26 cellular contexts compared by ENCODE assay signal in genomic region chr6:36126121-36126520, GRCh38. TPM values are rescaled to one million over a fixed set of nuclear protein-coding genes. Genes with fewer than 3 reads are reported as not detected.
DNase-seq lines count a peak whose midpoint lies in the region; ATAC-seq and TF ChIP-seq lines count a peak whose summit lies in the region.
"Had no signal": no experiment of that assay in that cellular context is flagged by ENCODE, and none has a peak within 500 bp of the region (broad histone marks: within the 10 kb centered on the region; RNA-seq: fewer than 3 reads in every experiment).

No MANE protein-coding gene starts in this region.

- no peaks in the 10 kb centered on the region for H3K9me2 ChIP-seq in Loucy (replicated peaks; ENCODE audit: low read depth, low read length)

- no peak overlapping the region for H2AFZ ChIP-seq in Loucy (ENCODE audit: low read length)

- no peak for TF ChIP-seq EP300 in suprapubic skin (IDR thresholded peaks at IDR 0.05)

- peaks cover 70% of the 10 kb centered on the region for H3K4me1 Mint-ChIP-seq in activated CD8-positive, alpha-beta T cell treated with anti-CD3 and anti-CD28 coated beads for 36 hours (ENCODE audit: low read depth)
- peaks cover 82% of the 10 kb centered on the region for H3K4me1 Mint-ChIP-seq in activated CD8-positive, alpha-beta T cell treated with anti-CD3 and anti-CD28 coated beads, Interleukin-2, amount 10 ng/mL, durations not matched to agents 7 days and 5 days (ENCODE audit: low read depth)
- peaks cover 85 to 88% of the 10 kb centered on the region in 2 donors for H3K4me1 Mint-ChIP-seq in immature natural killer cell
- H3K4me1 Mint-ChIP-seq in T-helper 2 cell treated with Interferon-gamma antibody and Interleukin-4, amounts not matched to agents 5 μg/mL and 100 μg/mL, for 36 hours (ENCODE audit: low read depth), result peaks cover 51% of the 10 kb centered on the region

- H3K27me3 Mint-ChIP-seq in activated CD8-positive, alpha-beta T cell treated with anti-CD3 and anti-CD28 coated beads for 36 hours, result no peaks in the 10 kb centered on the region
- H3K27me3 Mint-ChIP-seq in activated CD8-positive, alpha-beta T cell treated with anti-CD3 and anti-CD28 coated beads, Interleukin-2, amount 10 ng/mL, durations not matched to agents 7 days and 5 days (ENCODE audit: low read depth), result no peaks in the 10 kb centered on the region
- peaks cover 4 to 15% (median 12%) of the 10 kb centered on the region in 3 donors for H3K27me3 Mint-ChIP-seq in immature natural killer cell (ENCODE audit: low read depth in 3 of 3)
- no peaks in the 10 kb centered on the region for H3K27me3 Mint-ChIP-seq in T-helper 2 cell treated with Interferon-gamma antibody and Interleukin-4, amounts not matched to agents 5 μg/mL and 100 μg/mL, for 36 hours (ENCODE audit: low read depth)
- H3K27me3 Mint-ChIP-seq: activated naive CD8-positive, alpha-beta T cell; IgD-negative memory B cell had no signal

- WGBS in suprapubic skin, result 100% methylated on average over 2 of the region's 2 CpGs

- H3K27ac Mint-ChIP-seq in activated CD8-positive, alpha-beta T cell treated with anti-CD3 and anti-CD28 coated beads for 36 hours, result peak overlapping the region; percentile 1
- H3K27ac Mint-ChIP-seq in activated CD8-positive, alpha-beta T cell treated with anti-CD3 and anti-CD28 coated beads, Interleukin-2, amount 10 ng/mL, durations not matched to agents 7 days and 5 days, result no peak overlapping the region
- H3K27ac Mint-ChIP-seq in immature natural killer cell, result peak overlapping the region; percentile 66 to 83 (median 77)
- no peak overlapping the region for H3K27ac Mint-ChIP-seq in T-helper 2 cell treated with Interferon-gamma antibody and Interleukin-4, amounts not matched to agents 5 μg/mL and 100 μg/mL, for 36 hours
- H3K27ac Mint-ChIP-seq: WTC11 had no signal

- H3K9ac ChIP-seq in Loucy (ENCODE audit: low read depth, low read length, poor library complexity, severe bottlenecking), result peak overlapping the region; percentile 25

- H3K27ac ChIP-seq in suprapubic skin, result no peak overlapping the region
- H3K27ac ChIP-seq: breast epithelium, right atrium auricular region, SJSA1 had no signal

- POLR2A ChIA-PET in activated CD8-positive, alpha-beta T cell treated with anti-CD3 and anti-CD28 coated beads for 36 hours (lab: Charles Lee), result interaction anchor here (1.1 to 1.6 kb wide), 5 partner anchors 14 to 71 kb away, joined by 3 to 6 read pairs (median 3); no protein-coding TSS in a partner anchor
- POLR2A ChIA-PET in activated CD8-positive, alpha-beta T cell treated with anti-CD3 and anti-CD28 coated beads, Interleukin-2, amount 10 ng/mL, durations not matched to agents 7 days and 5 days (lab: Charles Lee), result interaction anchor here (2.0 kb wide), 1 partner anchor 97 kb away, joined by 5 read pairs; no protein-coding TSS in a partner anchor

- H3K36me3 ChIP-seq in Loucy (ENCODE audit: insufficient read depth, low read length) (no peaks in the 10 kb centered on the region), suprapubic skin (no peaks in the 10 kb centered on the region)
- H3K36me3 ChIP-seq: breast epithelium, right atrium auricular region, SJSA1, upper lobe of left lung had no signal

- H3K9me3 ChIP-seq in Loucy (ENCODE audit: insufficient read depth, low read depth, low read length), result no peaks in the 10 kb centered on the region
- no peaks in the 10 kb centered on the region for H3K9me3 ChIP-seq in suprapubic skin
- H3K9me3 ChIP-seq: breast epithelium, right atrium auricular region, SJSA1, upper lobe of left lung had no signal

- H3K4me3 Mint-ChIP-seq in activated CD8-positive, alpha-beta T cell treated with anti-CD3 and anti-CD28 coated beads for 36 hours, result no peak overlapping the region
- no peak overlapping the region for H3K4me3 Mint-ChIP-seq in activated CD8-positive, alpha-beta T cell treated with anti-CD3 and anti-CD28 coated beads, Interleukin-2, amount 10 ng/mL, durations not matched to agents 7 days and 5 days
- peak overlapping the region in 4 of 5 donors; percentile 13 to 74 (median 23) for H3K4me3 Mint-ChIP-seq in immature natural killer cell
- no peak overlapping the region for H3K4me3 Mint-ChIP-seq in T-helper 2 cell treated with Interferon-gamma antibody and Interleukin-4, amounts not matched to agents 5 μg/mL and 100 μg/mL, for 36 hours
- H3K4me3 Mint-ChIP-seq: activated naive CD8-positive, alpha-beta T cell; WTC11 had no signal

- H3K4me3 ChIP-seq in Loucy (ENCODE audit: low read length, poor library complexity, severe bottlenecking), result no peak overlapping the region
- H3K4me3 ChIP-seq in suprapubic skin, result no peak overlapping the region
- H3K4me3 ChIP-seq: breast epithelium, right atrium auricular region, SJSA1, upper lobe of left lung had no signal

- CTCF ChIA-PET in activated CD8-positive, alpha-beta T cell treated with anti-CD3 and anti-CD28 coated beads for 36 hours (lab: Charles Lee), result interaction anchor here (0.8 to 2.5 kb wide), 6 partner anchors 25 to 215 kb away, joined by 3 to 8 read pairs (median 6); no protein-coding TSS in a partner anchor
- CTCF ChIA-PET in activated CD8-positive, alpha-beta T cell treated with anti-CD3 and anti-CD28 coated beads, Interleukin-2, amount 10 ng/mL, durations not matched to agents 7 days and 5 days (lab: Charles Lee), result interaction anchor here (1.0 to 1.9 kb wide), 11 partner anchors 10 to 225 kb away, joined by 3 to 11 read pairs (median 4); partner anchors contain the start of gene MAPK14

- no peak overlapping the region for H3K4me2 ChIP-seq in Loucy (ENCODE audit: low read depth, low read length, poor library complexity, severe bottlenecking)

- H3K4me1 ChIP-seq in Loucy (ENCODE audit: insufficient read depth, low read length, poor library complexity, severe bottlenecking), result peaks cover 55% of the 10 kb centered on the region
- peaks cover 41% of the 10 kb centered on the region for H3K4me1 ChIP-seq in suprapubic skin

- no peak for ATAC-seq in activated CD8-positive, alpha-beta T cell treated with anti-CD3 and anti-CD28 coated beads for 36 hours
- ATAC-seq in activated CD8-positive, alpha-beta T cell treated with anti-CD3 and anti-CD28 coated beads, Interleukin-2, amount 10 ng/mL, durations not matched to agents 7 days and 5 days, result no peak
- ATAC-seq: WTC11 had no signal

- no peak for TF ChIP-seq POLR2A in suprapubic skin (IDR thresholded peaks at IDR 0.05)

- H3K27me3 ChIP-seq in Loucy (ENCODE audit: insufficient read depth, low read length, poor library complexity, severe bottlenecking), result no peaks in the 10 kb centered on the region
- H3K27me3 ChIP-seq in suprapubic skin, result no peaks in the 10 kb centered on the region
- H3K27me3 ChIP-seq: breast epithelium, right atrium auricular region, SJSA1, upper lobe of left lung had no signal

- TF ChIP-seq CTCF in activated CD8-positive, alpha-beta T cell treated with anti-CD3 and anti-CD28 coated beads for 36 hours (IDR thresholded peaks at IDR 0.05), result no peak
- TF ChIP-seq CTCF in Loucy (conservative IDR thresholded peaks at IDR 0.05; ENCODE audit: low read length), result no peak
- TF ChIP-seq CTCF in suprapubic skin (IDR thresholded peaks at IDR 0.05), result no peak

- H3K79me2 ChIP-seq in Loucy (ENCODE audit: insufficient read depth, low read length), result no peaks in the 10 kb centered on the region

- no peaks in the 10 kb centered on the region for H3F3A ChIP-seq in Loucy (ENCODE audit: low read depth)

- H3K9me3 Mint-ChIP-seq in activated CD8-positive, alpha-beta T cell treated with anti-CD3 and anti-CD28 coated beads for 36 hours, result no peaks in the 10 kb centered on the region
- no peaks in the 10 kb centered on the region for H3K9me3 Mint-ChIP-seq in activated CD8-positive, alpha-beta T cell treated with anti-CD3 and anti-CD28 coated beads, Interleukin-2, amount 10 ng/mL, durations not matched to agents 7 days and 5 days (ENCODE audit: insufficient read depth)
- no peaks in the 10 kb centered on the region for H3K9me3 Mint-ChIP-seq in immature natural killer cell
- H3K9me3 Mint-ChIP-seq in T-helper 2 cell treated with Interferon-gamma antibody and Interleukin-4, amounts not matched to agents 5 μg/mL and 100 μg/mL, for 36 hours, result no peaks in the 10 kb centered on the region
- H3K9me3 Mint-ChIP-seq: IgD-negative memory B cell, WTC11 had no signal

- no peak for DNase-seq in activated CD8-positive, alpha-beta T cell treated with anti-CD3 and anti-CD28 coated beads for 36 hours
- DNase-seq in activated CD8-positive, alpha-beta T cell treated with anti-CD3 and anti-CD28 coated beads, Interleukin-2, amount 10 ng/mL, durations not matched to agents 7 days and 5 days, result no peak
- DNase-seq in immature natural killer cell, result no peak
- DNase-seq in suprapubic skin (ENCODE audit: low spot score in 2 of 2), result peak; percentile 9 to 44
- no peak for DNase-seq in OCI-M2 (lab: John Stamatoyannopoulos, UW; ENCODE audit: unreplicated experiment)
- no peak for DNase-seq in NCI-H524 treated with DMSO at 0.1 percent for 48 hours (lab: John Stamatoyannopoulos, UW)
- DNase-seq in T-helper 2 cell treated with Interferon-gamma antibody and Interleukin-4, amounts not matched to agents 5 μg/mL and 100 μg/mL, for 36 hours (ENCODE audit: low spot score), result no peak
- DNase-seq: activated CD4-positive, alpha-beta T cell treated with anti-CD3 and anti-CD28 coated beads, Interleukin-2, amount 50 U/mL, for 1 hour; activated CD8-positive, alpha-beta memory T cell treated with anti-CD3 and anti-CD28 coated beads, Interleukin-2, amount 50 U/mL, for 4 hours; anterior cingulate cortex; HCEC 1CT; hippocampal formation; NCI-H1048; NCI-H187; NCI-H2171; NCI-H510A; posterior cingulate gyrus; small intestine; upper lobe of left lung had no signal

- H3K36me3 Mint-ChIP-seq in activated CD8-positive, alpha-beta T cell treated with anti-CD3 and anti-CD28 coated beads for 36 hours (ENCODE audit: low read depth), result peaks cover 3% of the 10 kb centered on the region
- H3K36me3 Mint-ChIP-seq in activated CD8-positive, alpha-beta T cell treated with anti-CD3 and anti-CD28 coated beads, Interleukin-2, amount 10 ng/mL, durations not matched to agents 7 days and 5 days (ENCODE audit: low read depth), result peaks cover 2% of the 10 kb centered on the region
- no peaks in the 10 kb centered on the region for H3K36me3 Mint-ChIP-seq in immature natural killer cell
- no peaks in the 10 kb centered on the region for H3K36me3 Mint-ChIP-seq in T-helper 2 cell treated with Interferon-gamma antibody and Interleukin-4, amounts not matched to agents 5 μg/mL and 100 μg/mL, for 36 hours (ENCODE audit: low read depth)
- H3K36me3 Mint-ChIP-seq: activated naive CD8-positive, alpha-beta T cell; IgD-negative memory B cell; WTC11 had no signal

- no peaks in the 10 kb centered on the region for H4K20me1 ChIP-seq in Loucy (ENCODE audit: insufficient read depth, low read length, poor library complexity, severe bottlenecking)

- intact Hi-C loops in activated CD8-positive, alpha-beta T cell treated with anti-CD3 and anti-CD28 coated beads for 36 hours (cut with micrococcal nuclease), result loop anchor here (10.0 kb wide), 1 partner anchor 239 kb away; no protein-coding TSS in a partner anchor

RNA-seq across cellular contexts. Expression of gene MAPK13, which starts 4.2 kb away (rescaled TPM):
- total RNA-seq in activated CD8-positive, alpha-beta T cell treated with anti-CD3 and anti-CD28 coated beads for 36 hours, result 10 to 100 TPM; 60.4 to 60.9 TPM
- 10 to 100 TPM; 42.6 to 43.5 TPM for total RNA-seq in activated CD8-positive, alpha-beta T cell treated with anti-CD3 and anti-CD28 coated beads, Interleukin-2, amount 10 ng/mL, durations not matched to agents 7 days and 5 days
- 10 to 100 TPM; 35.2 to 52.1 (median 38.4) TPM for polyA plus RNA-seq in immature natural killer cell
- 100 to 1,000 TPM in 3 of 4 donors, 10 to 100 TPM in 1; 72.5 to 109 (median 105) TPM for total RNA-seq in suprapubic skin
- total RNA-seq: SJSA1 had no signal

Comparison
In these comparisons a context has a peak if more than half of its experiments do, and no peak if none do; other contexts are left out.
1. H3K27ac Mint-ChIP-seq: peak in activated CD8-positive, alpha-beta T cell treated with anti-CD3 and anti-CD28 coated beads for 36 hours (single experiment) and immature natural killer cell (6 of 6); none in activated CD8-positive, alpha-beta T cell treated with anti-CD3 and anti-CD28 coated beads, Interleukin-2, amount 10 ng/mL, durations not matched to agents 7 days and 5 days (single experiment) and T-helper 2 cell treated with Interferon-gamma antibody and Interleukin-4, amounts not matched to agents 5 μg/mL and 100 μg/mL, for 36 hours (single experiment).
2. DNase-seq: peak in suprapubic skin (2 of 2); none in activated CD8-positive, alpha-beta T cell treated with anti-CD3 and anti-CD28 coated beads for 36 hours (single experiment), activated CD8-positive, alpha-beta T cell treated with anti-CD3 and anti-CD28 coated beads, Interleukin-2, amount 10 ng/mL, durations not matched to agents 7 days and 5 days (single experiment), immature natural killer cell (0 of 3), OCI-M2 (single experiment), NCI-H524 treated with DMSO at 0.1 percent for 48 hours (single experiment) and T-helper 2 cell treated with Interferon-gamma antibody and Interleukin-4, amounts not matched to agents 5 μg/mL and 100 μg/mL, for 36 hours (single experiment).
3. H3K4me3 Mint-ChIP-seq: peak in immature natural killer cell (4 of 5); none in activated CD8-positive, alpha-beta T cell treated with anti-CD3 and anti-CD28 coated beads for 36 hours (single experiment), activated CD8-positive, alpha-beta T cell treated with anti-CD3 and anti-CD28 coated beads, Interleukin-2, amount 10 ng/mL, durations not matched to agents 7 days and 5 days (single experiment) and T-helper 2 cell treated with Interferon-gamma antibody and Interleukin-4, amounts not matched to agents 5 μg/mL and 100 μg/mL, for 36 hours (single experiment).